ENCODE assay signal across 30 cellular contexts in genomic region chr9:126000256-126000655, GRCh38.
"Had no signal": no experiment of that assay in that cellular context is flagged by ENCODE, and none has a peak within 500 bp of the region (broad histone marks: within the 10 kb centered on the region; RNA-seq: fewer than 3 reads in every experiment).

No MANE protein-coding gene starts in this region.

- H3K27ac ChIP-seq: adrenal gland, ascending aorta, body of pancreas, Peyer's patch, RWPE1, SJSA1, VCaP had no signal

- H3K9me3 ChIP-seq: adrenal gland, ascending aorta, body of pancreas, Peyer's patch, SJSA1 had no signal

- FAIRE-seq: bronchial epithelial cell, K562, TTC549 had no signal

- H3K4me3 ChIP-seq: adrenal gland, ascending aorta, body of pancreas, K562, Peyer's patch, SJSA1 had no signal

- H3K4me3 Mint-ChIP-seq: activated CD4-positive, alpha-beta memory T cell treated with anti-CD3 and anti-CD28 coated beads, Interleukin-2, amount 10 ng/mL, durations not matched to agents 7 days and 5 days; activated CD4-positive, alpha-beta T cell treated with anti-CD3 and anti-CD28 coated beads for 36 hours; activated naive CD8-positive, alpha-beta T cell treated with anti-CD3 and anti-CD28 coated beads, Interleukin-2, amount 10 ng/mL, durations not matched to agents 7 days and 5 days; activated T-helper 17 cell treated with anti-CD3 and anti-CD28 coated beads, Interleukin-2, amount 50 U/mL, for 72 hours; central memory CD8-positive, alpha-beta T cell had no signal

- H3K27ac Mint-ChIP-seq: activated CD4-positive, alpha-beta memory T cell treated with anti-CD3 and anti-CD28 coated beads, Interleukin-2, amount 10 ng/mL, durations not matched to agents 7 days and 5 days; activated CD4-positive, alpha-beta T cell treated with anti-CD3 and anti-CD28 coated beads for 36 hours; activated naive CD8-positive, alpha-beta T cell treated with anti-CD3 and anti-CD28 coated beads, Interleukin-2, amount 10 ng/mL, durations not matched to agents 7 days and 5 days; activated T-helper 17 cell treated with anti-CD3 and anti-CD28 coated beads, Interleukin-2, amount 50 U/mL, for 72 hours had no signal

- H3K9me3 Mint-ChIP-seq: activated CD4-positive, alpha-beta memory T cell treated with anti-CD3 and anti-CD28 coated beads, Interleukin-2, amount 10 ng/mL, durations not matched to agents 7 days and 5 days; activated naive CD8-positive, alpha-beta T cell treated with anti-CD3 and anti-CD28 coated beads, Interleukin-2, amount 10 ng/mL, durations not matched to agents 7 days and 5 days; activated T-helper 17 cell treated with anti-CD3 and anti-CD28 coated beads, Interleukin-2, amount 50 U/mL, for 72 hours; central memory CD8-positive, alpha-beta T cell had no signal

- H3K36me3 Mint-ChIP-seq: activated naive CD8-positive, alpha-beta T cell treated with anti-CD3 and anti-CD28 coated beads, Interleukin-2, amount 10 ng/mL, durations not matched to agents 7 days and 5 days had no signal

- H3K4me1 Mint-ChIP-seq: activated CD4-positive, alpha-beta memory T cell treated with anti-CD3 and anti-CD28 coated beads, Interleukin-2, amount 10 ng/mL, durations not matched to agents 7 days and 5 days; activated CD4-positive, alpha-beta T cell treated with anti-CD3 and anti-CD28 coated beads for 36 hours; activated naive CD8-positive, alpha-beta T cell treated with anti-CD3 and anti-CD28 coated beads, Interleukin-2, amount 10 ng/mL, durations not matched to agents 7 days and 5 days; activated T-helper 17 cell treated with anti-CD3 and anti-CD28 coated beads, Interleukin-2, amount 50 U/mL, for 72 hours; central memory CD8-positive, alpha-beta T cell had no signal

- DNase-seq: activated CD4-positive, alpha-beta memory T cell treated with anti-CD3 and anti-CD28 coated beads, Interleukin-2, amount 10 ng/mL, durations not matched to agents 7 days and 5 days; activated CD4-positive, alpha-beta T cell treated with anti-CD3 and anti-CD28 coated beads for 36 hours; activated CD4-positive, alpha-beta T cell treated with anti-CD3 and anti-CD28 coated beads, Interleukin-2, amount 50 U/mL, for 1 hour; activated naive CD4-positive, alpha-beta T cell treated with anti-CD3 and anti-CD28 coated beads, Interleukin-2, amount 50 U/mL, for 16 hours; activated naive CD8-positive, alpha-beta T cell treated with anti-CD3 and anti-CD28 coated beads, Interleukin-2, amount 10 ng/mL, durations not matched to agents 7 days and 5 days; activated T-cell treated with anti-CD3 and anti-CD28 coated beads for 4 hours; activated T-cell treated with anti-CD3 and anti-CD28 coated beads, Interleukin-2, amount 50 U/mL, for 48 hours; adrenal gland; body of pancreas; Karpas-422; MM.1S; NCI-H1105; NCI-H1436; NCI-H1694 treated with DMSO at 0.1 percent for 48 hours; NCI-H2081 treated with DMSO at 0.1 percent for 48 hours; NCI-H446; NCI-H524; SHP77; T-helper 2 cell; T1000 had no signal

- ATAC-seq: activated CD4-positive, alpha-beta T cell treated with anti-CD3 and anti-CD28 coated beads for 36 hours; activated T-helper 17 cell treated with anti-CD3 and anti-CD28 coated beads, Interleukin-2, amount 50 U/mL, for 72 hours; body of pancreas; K562 had no signal

- H3K27me3 Mint-ChIP-seq: activated CD4-positive, alpha-beta memory T cell treated with anti-CD3 and anti-CD28 coated beads, Interleukin-2, amount 10 ng/mL, durations not matched to agents 7 days and 5 days; activated T-helper 17 cell treated with anti-CD3 and anti-CD28 coated beads, Interleukin-2, amount 50 U/mL, for 72 hours had no signal

- H3K36me3 ChIP-seq: adrenal gland, ascending aorta, Peyer's patch, SJSA1 had no signal

- H3K4me1 ChIP-seq: adrenal gland, ascending aorta, body of pancreas, Peyer's patch, SJSA1 had no signal
